In the genomic region with DNA sequence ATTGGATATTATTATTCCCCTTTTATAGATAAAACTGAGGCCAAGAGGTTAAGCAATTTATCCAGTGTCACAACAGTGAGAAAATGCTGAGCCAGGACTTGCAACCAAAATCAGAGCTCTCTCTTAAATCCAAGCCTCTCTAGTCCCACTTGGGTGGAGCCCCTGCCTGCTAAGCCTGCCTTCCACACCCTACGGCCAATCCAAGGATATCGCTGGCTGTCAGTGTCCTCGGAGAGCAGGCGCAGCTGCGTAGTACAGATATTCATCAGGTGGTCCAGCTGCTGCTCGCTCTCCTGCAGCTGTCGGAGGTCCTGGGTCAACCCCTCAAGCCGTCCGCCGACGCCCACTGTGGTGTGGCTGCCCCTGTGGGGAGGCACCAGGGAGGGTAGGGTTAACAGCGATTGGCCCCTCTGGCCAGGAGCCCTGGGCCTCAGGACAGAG, we compare ENCODE assay signal across 1 cellular context.
TF ChIP-seq lines count a peak whose summit lies in the region.

No MANE protein-coding gene starts in this region.

TF ChIP-seq in A549, 52 proteins besides CTCF, POLR2A, EP300 and RAD21:
- TF ChIP-seq POLR2AphosphoS2 (conservative IDR thresholded peaks at IDR 0.05; ENCODE audit: low read length) (no peak), MAFK (IDR thresholded peaks at IDR 0.05; ENCODE audit: partially characterized antibody) (peak; percentile 22), ZFP36 (IDR thresholded peaks at IDR 0.05; ENCODE audit: borderline replicate concordance, partially characterized antibody) (no peak)
